In genomic region chrX:63751481-63751880, GRCh38 we compare ENCODE assay signal across 20 cellular contexts. TPM values are rescaled to one million over a fixed set of nuclear protein-coding genes. Genes with fewer than 3 reads are reported as not detected.
A peak's percentile ranks its signal among the peaks of the same experiment; 100 is the strongest.
DNase-seq lines count a peak whose midpoint lies in the region; ATAC-seq and TF ChIP-seq lines count a peak whose summit lies in the region.
"Had no signal": no experiment of that assay in that cellular context is flagged by ENCODE, and none has a peak within 500 bp of the region (broad histone marks: within the 10 kb centered on the region; RNA-seq: fewer than 3 reads in every experiment).

No MANE protein-coding gene starts in this region.

- DNase-seq in activated naive CD8-positive, alpha-beta T cell treated with anti-CD3 and anti-CD28 coated beads, Interleukin-2, amount 10 ng/mL, durations not matched to agents 7 days and 5 days: no peak
- no peak for DNase-seq in activated naive CD8-positive, alpha-beta T cell treated with anti-CD3 and anti-CD28 coated beads, Interleukin-2, amount 50 U/mL, for 24 hours
- DNase-seq in breast epithelium (ENCODE audit: low spot score in 2 of 2) (peak in 1 of 2 donors; percentile 18), natural killer cell (no peak), HT-29 (ENCODE audit: low spot score) (no peak), NAMALWA (ENCODE audit: low spot score) (no peak)
- DNase-seq: ACHN; activated CD4-positive, alpha-beta T cell treated with anti-CD3 and anti-CD28 coated beads, Interleukin-2, amount 10 ng/mL, durations not matched to agents 7 days and 5 days; activated naive CD4-positive, alpha-beta T cell treated with anti-CD3 and anti-CD28 coated beads, Interleukin-2, amount 50 U/mL, for 16 hours; activated T-cell treated with anti-CD3 and anti-CD28 coated beads for 4 hours; CD4-positive, CD25-positive, alpha-beta regulatory T cell; HCEC 1CT; lower lobe of right lung; MV-4-11; OCI-M1; stimulated activated CD4-positive, alpha-beta T cell treated with anti-CD3 and anti-CD28 coated beads, Interleukin-4, amount 100 ng/mL, for 1 hour; transverse colon had no signal

- no peaks in the 10 kb centered on the region for H3K27me3 Mint-ChIP-seq in activated naive CD8-positive, alpha-beta T cell treated with anti-CD3 and anti-CD28 coated beads, Interleukin-2, amount 10 ng/mL, durations not matched to agents 7 days and 5 days
- H3K27me3 Mint-ChIP-seq in activated naive CD8-positive, alpha-beta T cell treated with anti-CD3 and anti-CD28 coated beads, Interleukin-2, amount 50 U/mL, for 24 hours: no peaks in the 10 kb centered on the region
- peaks cover 0 to 12% of the 10 kb centered on the region in 2 donors for H3K27me3 Mint-ChIP-seq in natural killer cell (ENCODE audit: low read depth in 2 of 2)
- no peaks in the 10 kb centered on the region for H3K27me3 Mint-ChIP-seq in activated T-helper 17 cell treated with anti-CD3 and anti-CD28 coated beads, Interleukin-2, amount 50 U/mL, for 72 hours
- H3K27me3 Mint-ChIP-seq: activated CD4-positive, alpha-beta T cell treated with anti-CD3 and anti-CD28 coated beads, Interleukin-2, amount 10 ng/mL, durations not matched to agents 7 days and 5 days; CD4-positive, CD25-positive, alpha-beta regulatory T cell had no signal

- peak overlapping the region; percentile 16 for H3K4me3 Mint-ChIP-seq in activated naive CD8-positive, alpha-beta T cell treated with anti-CD3 and anti-CD28 coated beads, Interleukin-2, amount 10 ng/mL, durations not matched to agents 7 days and 5 days
- H3K4me3 Mint-ChIP-seq in activated naive CD8-positive, alpha-beta T cell treated with anti-CD3 and anti-CD28 coated beads, Interleukin-2, amount 50 U/mL, for 24 hours: no peak overlapping the region
- peak overlapping the region; percentile 17 for H3K4me3 Mint-ChIP-seq in natural killer cell
- H3K4me3 Mint-ChIP-seq in activated T-helper 17 cell treated with anti-CD3 and anti-CD28 coated beads, Interleukin-2, amount 50 U/mL, for 72 hours: no peak overlapping the region
- H3K4me3 Mint-ChIP-seq: activated CD4-positive, alpha-beta T cell treated with anti-CD3 and anti-CD28 coated beads, Interleukin-2, amount 10 ng/mL, durations not matched to agents 7 days and 5 days had no signal

- ATAC-seq in activated naive CD8-positive, alpha-beta T cell treated with anti-CD3 and anti-CD28 coated beads, Interleukin-2, amount 10 ng/mL, durations not matched to agents 7 days and 5 days (ENCODE audit: low read depth): no peak
- no peak for ATAC-seq in activated naive CD8-positive, alpha-beta T cell treated with anti-CD3 and anti-CD28 coated beads, Interleukin-2, amount 50 U/mL, for 24 hours
- ATAC-seq in natural killer cell (no peak), GM19395 (IDR thresholded peaks at IDR 0.05; ENCODE audit: unreplicated experiment) (no peak)
- ATAC-seq in activated T-helper 17 cell treated with anti-CD3 and anti-CD28 coated beads, Interleukin-2, amount 50 U/mL, for 72 hours (replicated peaks): no peak
- ATAC-seq: lower lobe of right lung had no signal

- TF ChIP-seq POLR2A in breast epithelium (IDR thresholded peaks at IDR 0.05): no peak

- H3K4me1 Mint-ChIP-seq in activated naive CD8-positive, alpha-beta T cell treated with anti-CD3 and anti-CD28 coated beads, Interleukin-2, amount 10 ng/mL, durations not matched to agents 7 days and 5 days: peaks cover 45% of the 10 kb centered on the region
- H3K4me1 Mint-ChIP-seq in activated naive CD8-positive, alpha-beta T cell treated with anti-CD3 and anti-CD28 coated beads, Interleukin-2, amount 50 U/mL, for 24 hours: peaks cover 56% of the 10 kb centered on the region
- H3K4me1 Mint-ChIP-seq in natural killer cell: peaks cover 66 to 70% of the 10 kb centered on the region in 2 donors
- peaks cover 18% of the 10 kb centered on the region for H3K4me1 Mint-ChIP-seq in activated T-helper 17 cell treated with anti-CD3 and anti-CD28 coated beads, Interleukin-2, amount 50 U/mL, for 72 hours

- peaks cover 0 to 27% of the 10 kb centered on the region in 2 donors for H3K27me3 ChIP-seq in breast epithelium
- H3K27me3 ChIP-seq: neutrophil, transverse colon had no signal

- no peaks in the 10 kb centered on the region for H3K9me3 Mint-ChIP-seq in activated naive CD8-positive, alpha-beta T cell treated with anti-CD3 and anti-CD28 coated beads, Interleukin-2, amount 10 ng/mL, durations not matched to agents 7 days and 5 days
- no peaks in the 10 kb centered on the region for H3K9me3 Mint-ChIP-seq in activated naive CD8-positive, alpha-beta T cell treated with anti-CD3 and anti-CD28 coated beads, Interleukin-2, amount 50 U/mL, for 24 hours
- H3K9me3 Mint-ChIP-seq in natural killer cell: no peaks in the 10 kb centered on the region
- no peaks in the 10 kb centered on the region for H3K9me3 Mint-ChIP-seq in activated T-helper 17 cell treated with anti-CD3 and anti-CD28 coated beads, Interleukin-2, amount 50 U/mL, for 72 hours
- H3K9me3 Mint-ChIP-seq: activated CD4-positive, alpha-beta T cell treated with anti-CD3 and anti-CD28 coated beads, Interleukin-2, amount 10 ng/mL, durations not matched to agents 7 days and 5 days had no signal

- no peaks in the 10 kb centered on the region for H3K4me1 ChIP-seq in breast epithelium

- H3K4me3 ChIP-seq in breast epithelium: no peak overlapping the region
- H3K4me3 ChIP-seq: lower lobe of right lung, transverse colon had no signal

- TF ChIP-seq CTCF in breast epithelium (IDR thresholded peaks at IDR 0.05): no peak
- TF ChIP-seq CTCF in natural killer cell (IDR thresholded peaks at IDR 0.05): no peak

- H3K9me3 ChIP-seq in breast epithelium: no peaks in the 10 kb centered on the region
- H3K9me3 ChIP-seq: lower lobe of right lung, neutrophil, transverse colon had no signal

- H3K36me3 ChIP-seq in breast epithelium: no peaks in the 10 kb centered on the region
- H3K36me3 ChIP-seq: lower lobe of right lung, neutrophil, transverse colon had no signal

- intact Hi-C loops in breast epithelium (cut with DNase I; ENCODE audit: low total_unique reads): no loop called here
- intact Hi-C loops in natural killer cell (cut with micrococcal nuclease): loop anchor here (5.0 kb wide), 1 partner anchor 456 kb away; the partner anchor contains the start of gene AMER1

- H3K36me3 Mint-ChIP-seq in activated naive CD8-positive, alpha-beta T cell treated with anti-CD3 and anti-CD28 coated beads, Interleukin-2, amount 10 ng/mL, durations not matched to agents 7 days and 5 days: peaks cover 6% of the 10 kb centered on the region
- H3K36me3 Mint-ChIP-seq in activated naive CD8-positive, alpha-beta T cell treated with anti-CD3 and anti-CD28 coated beads, Interleukin-2, amount 50 U/mL, for 24 hours (ENCODE audit: low read depth): no peaks in the 10 kb centered on the region
- no peaks in the 10 kb centered on the region for H3K36me3 Mint-ChIP-seq in natural killer cell
- no peaks in the 10 kb centered on the region for H3K36me3 Mint-ChIP-seq in activated T-helper 17 cell treated with anti-CD3 and anti-CD28 coated beads, Interleukin-2, amount 50 U/mL, for 72 hours (ENCODE audit: low read depth)
- H3K36me3 Mint-ChIP-seq: CD4-positive, CD25-positive, alpha-beta regulatory T cell had no signal

- POLR2A ChIA-PET in activated naive CD8-positive, alpha-beta T cell treated with anti-CD3 and anti-CD28 coated beads, Interleukin-2, amount 10 ng/mL, durations not matched to agents 7 days and 5 days (lab: Charles Lee): no interaction called here

- peak overlapping the region; percentile 23 to 36 for H3K27ac ChIP-seq in breast epithelium
- H3K27ac ChIP-seq: lower lobe of right lung, neutrophil, transverse colon had no signal

- H3K27ac Mint-ChIP-seq in activated naive CD8-positive, alpha-beta T cell treated with anti-CD3 and anti-CD28 coated beads, Interleukin-2, amount 10 ng/mL, durations not matched to agents 7 days and 5 days: no peak overlapping the region
- no peak overlapping the region for H3K27ac Mint-ChIP-seq in activated naive CD8-positive, alpha-beta T cell treated with anti-CD3 and anti-CD28 coated beads, Interleukin-2, amount 50 U/mL, for 24 hours
- peak overlapping the region; percentile 42 to 91 for H3K27ac Mint-ChIP-seq in natural killer cell
- no peak overlapping the region for H3K27ac Mint-ChIP-seq in activated T-helper 17 cell treated with anti-CD3 and anti-CD28 coated beads, Interleukin-2, amount 50 U/mL, for 72 hours
- H3K27ac Mint-ChIP-seq: activated CD4-positive, alpha-beta T cell treated with anti-CD3 and anti-CD28 coated beads, Interleukin-2, amount 10 ng/mL, durations not matched to agents 7 days and 5 days had no signal

RNA-seq across cellular contexts. Expression of gene ARHGEF9, which starts 33.5 kb away (rescaled TPM):
- 10 to 100 TPM; 32.3 to 34.2 TPM for total RNA-seq in activated naive CD8-positive, alpha-beta T cell treated with anti-CD3 and anti-CD28 coated beads, Interleukin-2, amount 10 ng/mL, durations not matched to agents 7 days and 5 days
- 10 to 100 TPM in 2 of 3 donors, 1 to 10 TPM in 1; 9.3 to 28.0 (median 16.1) TPM for total RNA-seq in breast epithelium
- 10 to 100 TPM; 52.3 to 69.1 (median 64.2) TPM for total RNA-seq in natural killer cell
- total RNA-seq in HT-29 (2014; rRNA removed; shearing (Covaris generic)): 3.0 and 4.0 TPM in 2 replicates
- 10 to 100 TPM; 16.9 to 17.9 TPM for total RNA-seq in activated T-helper 17 cell treated with anti-CD3 and anti-CD28 coated beads, Interleukin-2, amount 50 U/mL, for 72 hours

Comparison
In these comparisons a context has a peak if more than half of its experiments do, and no peak if none do; other contexts are left out.
1. H3K4me3 Mint-ChIP-seq: peak in activated naive CD8-positive, alpha-beta T cell treated with anti-CD3 and anti-CD28 coated beads, Interleukin-2, amount 10 ng/mL, durations not matched to agents 7 days and 5 days (single experiment) and natural killer cell (single experiment); none in activated naive CD8-positive, alpha-beta T cell treated with anti-CD3 and anti-CD28 coated beads, Interleukin-2, amount 50 U/mL, for 24 hours (single experiment) and activated T-helper 17 cell treated with anti-CD3 and anti-CD28 coated beads, Interleukin-2, amount 50 U/mL, for 72 hours (single experiment).
2. H3K27ac Mint-ChIP-seq: peak in natural killer cell (2 of 2); none in activated naive CD8-positive, alpha-beta T cell treated with anti-CD3 and anti-CD28 coated beads, Interleukin-2, amount 10 ng/mL, durations not matched to agents 7 days and 5 days (single experiment), activated naive CD8-positive, alpha-beta T cell treated with anti-CD3 and anti-CD28 coated beads, Interleukin-2, amount 50 U/mL, for 24 hours (single experiment) and activated T-helper 17 cell treated with anti-CD3 and anti-CD28 coated beads, Interleukin-2, amount 50 U/mL, for 72 hours (single experiment).